ENCODE assay signal across 1 cellular context in genomic region chr17:44360826-44361225, GRCh38.
TF ChIP-seq lines count a peak whose summit lies in the region.

No MANE protein-coding gene starts in this region.

TF ChIP-seq in HEK293, 187 proteins besides CTCF, POLR2A, EP300 and RAD21 (continued from another document):
- TF ChIP-seq ZNF624 (tag by site-specific recombination; IDR thresholded peaks at IDR 0.05), result no peak
- TF ChIP-seq ZNF629 (tag by site-specific recombination; IDR thresholded peaks at IDR 0.05), result no peak
- no peak for TF ChIP-seq ZNF548 (tag by site-specific recombination; IDR thresholded peaks at IDR 0.05)
- no peak for TF ChIP-seq ZBTB7A (tag by site-specific recombination; IDR thresholded peaks at IDR 0.05; ENCODE audit: low read depth)
- 0 out of 2 replicates have a peak, but pooled peaks have one; percentile 8 for TF ChIP-seq ZBTB20 (tag by site-specific recombination; IDR thresholded peaks at IDR 0.05)
- TF ChIP-seq IKZF3 (tag by site-specific recombination; IDR thresholded peaks at IDR 0.05), result peak; percentile 79
- peak; percentile 39; the same call in 1 of the 2 replicates for TF ChIP-seq ZBTB48 (tag by site-specific recombination; IDR thresholded peaks at IDR 0.05)
- TF ChIP-seq ZNF132 (tag by site-specific recombination; IDR thresholded peaks at IDR 0.05; ENCODE audit: borderline replicate concordance), result no peak
- peak; percentile 75 for TF ChIP-seq PRDM10 (tag by site-specific recombination; IDR thresholded peaks at IDR 0.05)
- no peak for TF ChIP-seq ZNF26 (tag by site-specific recombination; IDR thresholded peaks at IDR 0.05)
- TF ChIP-seq GLIS2 (tag by site-specific recombination; IDR thresholded peaks at IDR 0.05), result 0 out of 2 replicates have a peak, but pooled peaks have one; percentile 12
- no peak for TF ChIP-seq ZNF560 (tag by site-specific recombination; IDR thresholded peaks at IDR 0.05; ENCODE audit: borderline replicate concordance)
- no peak for TF ChIP-seq ZNF473 (tag by site-specific recombination; IDR thresholded peaks at IDR 0.05)
